Comparison of ENCODE assay signal across 8 cellular contexts in genomic region chr14:81303258-81303935, GRCh38.
DNase-seq lines count a peak whose midpoint lies in the region; ATAC-seq and TF ChIP-seq lines count a peak whose summit lies in the region.

No MANE protein-coding gene starts in this region.

- DNase-seq in DMS79 treated with DMSO at 0.1 percent for 48 hours (lab: John Stamatoyannopoulos, UW) (peak; percentile 73), RPMI8226 (peak; percentile 87), epithelial cell of proximal tubule (ENCODE audit: low read depth) (peak; percentile 19), cerebellar cortex (ENCODE audit: low spot score) (no peak)
- DNase-seq in stimulated activated CD4-positive, alpha-beta T cell treated with anti-CD3 and anti-CD28 coated beads, TNF-alpha, amount 100 ng/mL, for 48 hours (ENCODE audit: low read depth in 3 of 3): peak; percentile 2 to 44 (median 24)
- no peak for DNase-seq in activated effector memory CD4-positive, alpha-beta T cell treated with anti-CD3 and anti-CD28 coated beads, Interleukin-2, amount 50 U/mL, for 16 hours

- no peak for TF ChIP-seq CTCF in epithelial cell of proximal tubule (conservative IDR thresholded peaks at IDR 0.05; ENCODE audit: low read depth, low read length)

- ATAC-seq in GM19463 (IDR thresholded peaks at IDR 0.05; ENCODE audit: unreplicated experiment): peak; percentile 98
- peak; percentile 93 for ATAC-seq in HG03457 (IDR thresholded peaks at IDR 0.05; ENCODE audit: unreplicated experiment)

- H3K4me3 ChIP-seq in epithelial cell of proximal tubule (ENCODE audit: low read depth, low read length): no peak overlapping the region

Comparison
In these comparisons a context has a peak if more than half of its experiments do, and no peak if none do; other contexts are left out.
1. DNase-seq: peak in DMS79 treated with DMSO at 0.1 percent for 48 hours (single experiment), RPMI8226 (single experiment), epithelial cell of proximal tubule (single experiment) and stimulated activated CD4-positive, alpha-beta T cell treated with anti-CD3 and anti-CD28 coated beads, TNF-alpha, amount 100 ng/mL, for 48 hours (3 of 3); none in activated effector memory CD4-positive, alpha-beta T cell treated with anti-CD3 and anti-CD28 coated beads, Interleukin-2, amount 50 U/mL, for 16 hours (single experiment) and cerebellar cortex (single experiment).